In genomic region chr2:3627500-3628100, GRCh38 we compare ENCODE assay signal across 2 cellular contexts.
TF ChIP-seq lines count a peak whose summit lies in the region.

No MANE protein-coding gene starts in this region.

TF ChIP-seq in H1, 55 proteins besides CTCF, POLR2A, EP300 and RAD21:
- TF ChIP-seq GABPA (IDR thresholded peaks at IDR 0.05; ENCODE audit: borderline replicate concordance, insufficient read depth, low read length) (no peak), CHD1 (IDR thresholded peaks at IDR 0.05; ENCODE audit: low read depth, low read length) (no peak), CEBPB (IDR thresholded peaks at IDR 0.05; ENCODE audit: low read depth, low read length) (no peak), YY1 (IDR thresholded peaks at IDR 0.05; ENCODE audit: low read depth, low read length) (no peak), EGR1 (IDR thresholded peaks at IDR 0.05; ENCODE audit: borderline replicate concordance, low read depth, low read length) (no peak)

TF ChIP-seq in GM23338, 12 proteins besides CTCF, POLR2A, EP300 and RAD21:
- no peak for TF ChIP-seq CREB1 (CRISPR knock-in tag; IDR thresholded peaks at IDR 0.05; ENCODE audit: low read depth)
- no peak for TF ChIP-seq POLR2AphosphoS5 (IDR thresholded peaks at IDR 0.05; ENCODE audit: low read depth)
- TF ChIP-seq ZNF462 (CRISPR knock-in tag; IDR thresholded peaks at IDR 0.05): no peak
- no peak for TF ChIP-seq NANOG (IDR thresholded peaks at IDR 0.05; ENCODE audit: borderline replicate concordance)
- TF ChIP-seq REST (IDR thresholded peaks at IDR 0.05; ENCODE audit: unreplicated experiment): no peak
- no peak for TF ChIP-seq EZH2 (IDR thresholded peaks at IDR 0.05; ENCODE audit: low read depth, unreplicated experiment)
- TF ChIP-seq ZNF331 (CRISPR knock-in tag; IDR thresholded peaks at IDR 0.05; ENCODE audit: low read depth): no peak
- TF ChIP-seq, protein P1, sequence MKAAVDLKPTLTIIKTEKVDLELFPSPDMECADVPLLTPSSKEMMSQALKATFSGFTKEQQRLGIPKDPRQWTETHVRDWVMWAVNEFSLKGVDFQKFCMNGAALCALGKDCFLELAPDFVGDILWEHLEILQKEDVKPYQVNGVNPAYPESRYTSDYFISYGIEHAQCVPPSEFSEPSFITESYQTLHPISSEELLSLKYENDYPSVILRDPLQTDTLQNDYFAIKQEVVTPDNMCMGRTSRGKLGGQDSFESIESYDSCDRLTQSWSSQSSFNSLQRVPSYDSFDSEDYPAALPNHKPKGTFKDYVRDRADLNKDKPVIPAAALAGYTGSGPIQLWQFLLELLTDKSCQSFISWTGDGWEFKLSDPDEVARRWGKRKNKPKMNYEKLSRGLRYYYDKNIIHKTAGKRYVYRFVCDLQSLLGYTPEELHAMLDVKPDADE (IDR thresholded peaks at IDR 0.05): no peak
- TF ChIP-seq ZNF114 (CRISPR knock-in tag; IDR thresholded peaks at IDR 0.05): no peak
- no peak for TF ChIP-seq STAT1 (IDR thresholded peaks at IDR 0.05; ENCODE audit: unreplicated experiment)
- TF ChIP-seq JUNB (IDR thresholded peaks at IDR 0.05; ENCODE audit: unreplicated experiment): no peak
- no peak for TF ChIP-seq EZH2phosphoT487 (IDR thresholded peaks at IDR 0.05; ENCODE audit: unreplicated experiment)
